In genomic region chr12:16685107-16685506, GRCh38 we compare ENCODE assay signal across 17 cellular contexts.
DNase-seq lines count a peak whose midpoint lies in the region; ATAC-seq and TF ChIP-seq lines count a peak whose summit lies in the region.
"Had no signal": no experiment of that assay in that cellular context is flagged by ENCODE, and none has a peak within 500 bp of the region (broad histone marks: within the 10 kb centered on the region; RNA-seq: fewer than 3 reads in every experiment).

No MANE protein-coding gene starts in this region.

- no peaks in the 10 kb centered on the region for H3K79me2 ChIP-seq in mammary epithelial cell (ENCODE audit: insufficient read depth, low read length)
- no peaks in the 10 kb centered on the region for H3K79me2 ChIP-seq in neural progenitor cell (ENCODE audit: low read depth)

- H3K4me3 Mint-ChIP-seq in neural progenitor cell, result no peak overlapping the region
- H3K4me3 Mint-ChIP-seq: activated CD8-positive, alpha-beta T cell treated with anti-CD3 and anti-CD28 coated beads, Interleukin-2, amount 10 ng/mL, durations not matched to agents 7 days and 5 days had no signal

- H3K27me3 ChIP-seq in mammary epithelial cell (ENCODE audit: insufficient read depth, low read length) (no peaks in the 10 kb centered on the region), neural progenitor cell (no peaks in the 10 kb centered on the region)
- H3K27me3 ChIP-seq: spleen, suprapubic skin had no signal

- H3K36me3 ChIP-seq in mammary epithelial cell (ENCODE audit: insufficient read depth, low read length) (no peaks in the 10 kb centered on the region), neural progenitor cell (no peaks in the 10 kb centered on the region)
- H3K36me3 ChIP-seq: spleen, suprapubic skin had no signal

- 63% methylated on average over 4 of the region's 4 CpGs for WGBS in mammary epithelial cell (ENCODE audit: low coverage, missing lambda C conversion rate)

- H3K9me3 ChIP-seq in mammary epithelial cell (replicated peaks; ENCODE audit: insufficient read depth, low read length) (no peaks in the 10 kb centered on the region), neural progenitor cell (ENCODE audit: low read depth) (no peaks in the 10 kb centered on the region)
- H3K9me3 ChIP-seq: spleen, suprapubic skin had no signal

- ATAC-seq in HG02885 (IDR thresholded peaks at IDR 0.05; ENCODE audit: poor library complexity, unreplicated experiment) (peak; percentile 51), HG03565 (IDR thresholded peaks at IDR 0.05; ENCODE audit: unreplicated experiment) (no peak)
- ATAC-seq: activated CD8-positive, alpha-beta T cell treated with anti-CD3 and anti-CD28 coated beads, Interleukin-2, amount 10 ng/mL, durations not matched to agents 7 days and 5 days had no signal

- no peaks in the 10 kb centered on the region for H3K27me3 Mint-ChIP-seq in neural progenitor cell (ENCODE audit: insufficient read depth, low read depth)

- H3K36me3 Mint-ChIP-seq in neural progenitor cell, result no peaks in the 10 kb centered on the region

- CTCF ChIA-PET in mammary epithelial cell (lab: Charles Lee; ENCODE audit: low non-redundant PET), result interaction anchor here (0.6 to 1.8 kb wide), 3 partner anchors 63 to 299 kb away, joined by 3 to 7 read pairs (median 5); no protein-coding TSS in a partner anchor

- H3K4me2 ChIP-seq in mammary epithelial cell (ENCODE audit: insufficient read depth, low read depth, low read length) (no peak overlapping the region), neural progenitor cell (no peak overlapping the region)

- H3K9me3 Mint-ChIP-seq in neural progenitor cell, result no peaks in the 10 kb centered on the region

- no peak overlapping the region for H3K27ac Mint-ChIP-seq in neural progenitor cell
- H3K27ac Mint-ChIP-seq: activated CD8-positive, alpha-beta T cell treated with anti-CD3 and anti-CD28 coated beads, Interleukin-2, amount 10 ng/mL, durations not matched to agents 7 days and 5 days had no signal

- no peak overlapping the region for H3K27ac ChIP-seq in mammary epithelial cell (ENCODE audit: insufficient read depth, low read depth, low read length)
- no peak overlapping the region for H3K27ac ChIP-seq in neural progenitor cell
- H3K27ac ChIP-seq: epithelial cell of prostate, spleen, suprapubic skin had no signal

- no TSS peak for BruUV-seq in mammary epithelial cell (replicated peaks; lab: Mats Ljungman, UMichigan)

- no peak for DNase-seq in GM12865 (ENCODE audit: low read depth)
- peak; percentile 2 for DNase-seq in mammary epithelial cell
- DNase-seq in neural progenitor cell (ENCODE audit: low spot score), result no peak
- DNase-seq in AG08396 (ENCODE audit: low spot score), result no peak
- DNase-seq in DMS153 (lab: John Stamatoyannopoulos, UW), result no peak
- DNase-seq: activated CD8-positive, alpha-beta T cell treated with anti-CD3 and anti-CD28 coated beads, Interleukin-2, amount 10 ng/mL, durations not matched to agents 7 days and 5 days; activated gamma-delta T cell; Calu3; MV-4-11; NCI-H524; Right ventricle myocardium superior; spleen had no signal

- H4K20me1 ChIP-seq in mammary epithelial cell (ENCODE audit: insufficient read depth, low read length) (no peaks in the 10 kb centered on the region), neural progenitor cell (ENCODE audit: low read depth) (no peaks in the 10 kb centered on the region)

- no peak overlapping the region for H3K9ac ChIP-seq in mammary epithelial cell (ENCODE audit: insufficient read depth, low read length)
- no peak overlapping the region for H3K9ac ChIP-seq in neural progenitor cell

- H3K4me1 Mint-ChIP-seq in neural progenitor cell, result no peaks in the 10 kb centered on the region

- peak; percentile 20 for TF ChIP-seq CTCF in GM12865 (IDR thresholded peaks at IDR 0.05; ENCODE audit: insufficient read depth, low read depth, low read length, missing control alignments)
- TF ChIP-seq CTCF in mammary epithelial cell (conservative IDR thresholded peaks at IDR 0.05 in 1 of 2, IDR thresholded peaks at IDR 0.05 in 1 of 2; ENCODE audit: extremely low read depth in 1 of 2, insufficient read depth in 1 of 2, low read depth in 1 of 2, low read length in 2 of 2), result peak; percentile 29 to 62
- peak; percentile 36 for TF ChIP-seq CTCF in neural progenitor cell (IDR thresholded peaks at IDR 0.05)

- H2AFZ ChIP-seq in mammary epithelial cell (ENCODE audit: low read depth, low read length) (no peak overlapping the region), neural progenitor cell (replicated peaks) (no peak overlapping the region)

- in situ Hi-C loops in mammary epithelial cell (cut with MboI; ENCODE audit: low sequenced_read_pairs in 2 of 2), result loop anchor here in 1 of 2 donors (25.0 kb wide), 2 partner anchors 298 to 523 kb away; no protein-coding TSS in a partner anchor

- H3K4me3 ChIP-seq in GM12865 (ENCODE audit: low read depth, low read length) (no peak overlapping the region), mammary epithelial cell (replicated peaks in 1 of 3; ENCODE audit: insufficient read depth in 1 of 3, low read depth in 2 of 3, low read length in 3 of 3) (no peak overlapping the region), neural progenitor cell (no peak overlapping the region)
- H3K4me3 ChIP-seq: lung, spleen, suprapubic skin had no signal

- intact Hi-C loops in mammary epithelial cell (cut with micrococcal nuclease), result loop anchor here (1.0 kb wide), 3 partner anchors 299 to 609 kb away; no protein-coding TSS in a partner anchor

- dilution Hi-C loops in mammary epithelial cell (cut with HindIII; ENCODE audit: low sequenced_read_pairs), result no loop called here

- no peaks in the 10 kb centered on the region for H3K4me1 ChIP-seq in mammary epithelial cell (ENCODE audit: insufficient read depth, low read length)
- peaks cover 2% of the 10 kb centered on the region for H3K4me1 ChIP-seq in neural progenitor cell
- H3K4me1 ChIP-seq: spleen, suprapubic skin had no signal

- H3F3A ChIP-seq in neural progenitor cell (ENCODE audit: low read depth), result no peaks in the 10 kb centered on the region
